Comparison of ENCODE assay signal across 8 cellular contexts in genomic region chr7:69596723-69597277, GRCh38. TPM values are rescaled to one million over a fixed set of nuclear protein-coding genes. Genes with fewer than 3 reads are reported as not detected.
DNase-seq lines count a peak whose midpoint lies in the region; ATAC-seq and TF ChIP-seq lines count a peak whose summit lies in the region.

No MANE protein-coding gene starts in this region.

- H3K9me3 ChIP-seq in DND-41 (ENCODE audit: insufficient read depth, low read length, severe bottlenecking): no peaks in the 10 kb centered on the region
- H3K9me3 ChIP-seq in PC-3 (ENCODE audit: low read length): no peaks in the 10 kb centered on the region
- H3K9me3 ChIP-seq in fibroblast of lung (ENCODE audit: control insufficient read depth, insufficient read depth, low read depth, low read length): no peaks in the 10 kb centered on the region

- H3K27ac ChIP-seq in DND-41 (ENCODE audit: low read length) (peak overlapping the region; percentile 92; the same call in 1 of the 2 replicates), PC-3 (ENCODE audit: low read length) (no peak overlapping the region), fibroblast of lung (ENCODE audit: insufficient read depth, low read length) (no peak overlapping the region), rectal smooth muscle tissue (ENCODE audit: low read depth, low read length) (peak overlapping the region; percentile 57)

- H3K9ac ChIP-seq in DND-41 (ENCODE audit: low read depth, low read length): peak overlapping the region; percentile 95
- no peak overlapping the region for H3K9ac ChIP-seq in PC-3 (ENCODE audit: low read length)
- H3K9ac ChIP-seq in fibroblast of lung (ENCODE audit: insufficient read depth, low read length): no peak overlapping the region
- H3K9ac ChIP-seq in rectal smooth muscle tissue (ENCODE audit: low read length): no peak overlapping the region

- CTCF ChIA-PET in PC-3 (lab: Charles Lee): no interaction called here

- H3K9me2 ChIP-seq in PC-3 (replicated peaks; ENCODE audit: low read length): no peaks in the 10 kb centered on the region

- DNase-seq in DND-41 (no peak), PC-3 (no peak), fibroblast of lung (ENCODE audit: low read depth in 2 of 2) (peak; percentile 11 to 14), NCI-H2196 treated with DMSO at 0.1 percent for 48 hours (lab: John Stamatoyannopoulos, UW; ENCODE audit: unreplicated experiment) (no peak), GM19238 (ENCODE audit: insufficient read length, low spot score) (no peak), NCI-H1436 (lab: John Stamatoyannopoulos, UW) (no peak)

- H3K36me3 ChIP-seq in DND-41 (ENCODE audit: insufficient read depth, low read length): no peaks in the 10 kb centered on the region
- H3K36me3 ChIP-seq in PC-3 (ENCODE audit: low read depth, low read length): no peaks in the 10 kb centered on the region
- H3K36me3 ChIP-seq in fibroblast of lung (ENCODE audit: control insufficient read depth, insufficient read depth, low read length): no peaks in the 10 kb centered on the region
- H3K36me3 ChIP-seq in rectal smooth muscle tissue (ENCODE audit: control insufficient read depth, insufficient read depth, low read length): no peaks in the 10 kb centered on the region

- H3K79me2 ChIP-seq in DND-41 (ENCODE audit: insufficient read depth, low read length) (peaks cover 32% of the 10 kb centered on the region), PC-3 (ENCODE audit: low read length) (no peaks in the 10 kb centered on the region), fibroblast of lung (ENCODE audit: control insufficient read depth, insufficient read depth, low read length) (no peaks in the 10 kb centered on the region)

- H3K4me2 ChIP-seq in DND-41 (ENCODE audit: insufficient read depth, low read length) (peak overlapping the region; percentile 92), PC-3 (ENCODE audit: low read length) (no peak overlapping the region), fibroblast of lung (ENCODE audit: extremely low read depth, insufficient read depth, low read length) (peak overlapping the region; percentile 72)

- POLR2A ChIA-PET in PC-3 (lab: Charles Lee; ENCODE audit: unreplicated experiment): no interaction called here

- ATAC-seq in DND-41 (ENCODE audit: insufficient read depth, low read depth) (no peak), PC-3 (no peak), HG03108 (IDR thresholded peaks at IDR 0.05; ENCODE audit: unreplicated experiment) (no peak)

- no TSS peak for BruUV-seq in PC-3 (replicated peaks; lab: Mats Ljungman, UMichigan)

- TF ChIP-seq CTCF in DND-41 (IDR thresholded peaks at IDR 0.05; ENCODE audit: borderline replicate concordance, extremely low read depth, low read length, poor library complexity, severe bottlenecking) (no peak), PC-3 (conservative IDR thresholded peaks at IDR 0.05; ENCODE audit: low read depth, low read length) (no peak), fibroblast of lung (conservative IDR thresholded peaks at IDR 0.05 in 1 of 2, IDR thresholded peaks at IDR 0.05 in 1 of 2; ENCODE audit: low read depth in 1 of 2, low read length in 2 of 2) (no peak)

- H4K20me1 ChIP-seq in DND-41 (ENCODE audit: insufficient read depth, low read length): peaks cover 22% of the 10 kb centered on the region
- no peaks in the 10 kb centered on the region for H4K20me1 ChIP-seq in PC-3 (ENCODE audit: low read length)
- H4K20me1 ChIP-seq in fibroblast of lung (ENCODE audit: control insufficient read depth, extremely low read depth, insufficient read depth, low read length): no peaks in the 10 kb centered on the region

- H3K27me3 ChIP-seq in DND-41 (ENCODE audit: insufficient read depth, low read length, poor library complexity): no peaks in the 10 kb centered on the region
- H3K27me3 ChIP-seq in PC-3 (ENCODE audit: low read length): peaks cover 48% of the 10 kb centered on the region
- H3K27me3 ChIP-seq in fibroblast of lung (ENCODE audit: control insufficient read depth, insufficient read depth, low read length): no peaks in the 10 kb centered on the region
- H3K27me3 ChIP-seq in rectal smooth muscle tissue (ENCODE audit: control insufficient read depth, insufficient read depth, low read length): no peaks in the 10 kb centered on the region

- H3K4me3 ChIP-seq in DND-41 (ENCODE audit: low read depth in 1 of 2, low read length in 2 of 2) (peak overlapping the region in 1 of 2 experiments; percentile 82; a peak in 3 of 4 replicates), PC-3 (ENCODE audit: low read length) (no peak overlapping the region), fibroblast of lung (replicated peaks in 1 of 4; ENCODE audit: control extremely low read depth in 1 of 4, insufficient read depth in 1 of 4, low read depth in 3 of 4, low read length in 4 of 4) (peak overlapping the region; percentile 39 to 60 (median 47)), rectal smooth muscle tissue (ENCODE audit: low read length) (peak overlapping the region; percentile 63)

- intact Hi-C loops in PC-3 (cut with micrococcal nuclease): no loop called here

- H3F3A ChIP-seq in PC-3 (ENCODE audit: low read length, unreplicated experiment): no peaks in the 10 kb centered on the region

- H3K4me1 ChIP-seq in DND-41 (ENCODE audit: insufficient read depth, low read length) (peaks cover 32% of the 10 kb centered on the region), PC-3 (ENCODE audit: insufficient read depth, low read length) (no peaks in the 10 kb centered on the region; the same call in 1 of the 2 replicates), fibroblast of lung (ENCODE audit: control insufficient read depth, extremely low read depth, insufficient read depth, low read length) (peaks cover 3% of the 10 kb centered on the region), rectal smooth muscle tissue (ENCODE audit: control insufficient read depth, insufficient read depth, low read length) (peaks cover 7% of the 10 kb centered on the region)

- H2AFZ ChIP-seq in DND-41 (ENCODE audit: low read depth, low read length) (peak overlapping the region; percentile 95), PC-3 (ENCODE audit: low read length) (peak overlapping the region; percentile 23; the same call in 1 of the 2 replicates), fibroblast of lung (ENCODE audit: low read length) (no peak overlapping the region)

RNA-seq across cellular contexts. Expression of gene AUTS2, which starts 1.5 kb away (rescaled TPM):
- total RNA-seq in PC-3 (2014; rRNA removed): not detected in 2 replicates
- total RNA-seq in fibroblast of lung: 7.7 and 9.1 TPM in 2 replicates
- 0.60 and 2.2 TPM in 2 replicates for polyA plus RNA-seq in fibroblast of lung
- 5.3 and 12.4 TPM in 2 replicates for polyA plus RNA-seq in fibroblast of lung (2012)
- polyA minus RNA-seq in fibroblast of lung (ENCODE audit: low replicate concordance): 14.5 and 55.9 TPM in 2 replicates

Comparison
In these comparisons a context has a peak if more than half of its experiments do, and no peak if none do; other contexts are left out.
1. DNase-seq: peak in fibroblast of lung (2 of 2); none in DND-41 (single experiment), PC-3 (single experiment), NCI-H2196 treated with DMSO at 0.1 percent for 48 hours (single experiment), GM19238 (single experiment) and NCI-H1436 (single experiment).
2. H3K27ac ChIP-seq: peak in DND-41 (single experiment) and rectal smooth muscle tissue (single experiment); none in PC-3 (single experiment) and fibroblast of lung (single experiment).